In the genomic region with DNA sequence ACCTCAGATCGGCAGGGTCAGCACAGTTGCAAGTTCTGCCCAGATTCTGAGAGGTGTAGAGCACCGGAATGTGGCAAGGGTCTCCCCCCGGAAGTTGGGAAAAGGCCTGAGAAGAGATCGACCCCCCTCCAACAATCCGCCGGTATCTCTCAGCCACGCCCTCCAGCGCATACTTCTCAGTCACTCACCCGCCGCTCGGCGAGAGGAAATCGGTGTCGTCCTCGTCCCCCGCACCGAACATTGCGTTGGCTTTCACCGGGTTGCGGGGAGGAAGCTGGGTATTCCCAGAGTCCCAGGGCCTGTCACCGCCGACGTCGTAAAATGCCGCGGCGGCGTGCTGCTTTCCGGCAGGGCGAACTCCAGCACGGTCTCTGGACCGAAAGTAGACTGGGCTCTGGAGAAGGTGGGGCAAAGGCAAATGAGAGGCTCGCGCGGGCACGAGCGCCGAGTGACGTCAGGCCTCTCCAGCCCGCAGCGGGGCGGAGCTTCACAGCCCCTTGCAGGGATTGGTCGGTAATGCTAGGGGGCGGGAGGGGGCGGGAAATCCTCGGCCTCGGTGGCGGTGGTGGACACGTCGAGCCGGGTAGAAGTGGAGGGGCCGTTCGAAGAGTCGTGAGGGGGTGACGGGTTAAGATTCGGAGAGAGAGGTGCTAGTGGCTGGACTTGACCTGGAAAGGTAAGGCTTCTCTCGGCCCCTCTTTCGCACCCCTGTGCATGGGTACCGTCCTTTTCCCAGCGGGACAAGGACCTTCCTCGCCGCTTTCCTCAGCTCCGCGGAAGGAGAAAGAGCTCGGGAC, we compare ENCODE assay signal across 1 cellular context.
TF ChIP-seq lines count a peak whose summit lies in the region.

A gene with protein sequence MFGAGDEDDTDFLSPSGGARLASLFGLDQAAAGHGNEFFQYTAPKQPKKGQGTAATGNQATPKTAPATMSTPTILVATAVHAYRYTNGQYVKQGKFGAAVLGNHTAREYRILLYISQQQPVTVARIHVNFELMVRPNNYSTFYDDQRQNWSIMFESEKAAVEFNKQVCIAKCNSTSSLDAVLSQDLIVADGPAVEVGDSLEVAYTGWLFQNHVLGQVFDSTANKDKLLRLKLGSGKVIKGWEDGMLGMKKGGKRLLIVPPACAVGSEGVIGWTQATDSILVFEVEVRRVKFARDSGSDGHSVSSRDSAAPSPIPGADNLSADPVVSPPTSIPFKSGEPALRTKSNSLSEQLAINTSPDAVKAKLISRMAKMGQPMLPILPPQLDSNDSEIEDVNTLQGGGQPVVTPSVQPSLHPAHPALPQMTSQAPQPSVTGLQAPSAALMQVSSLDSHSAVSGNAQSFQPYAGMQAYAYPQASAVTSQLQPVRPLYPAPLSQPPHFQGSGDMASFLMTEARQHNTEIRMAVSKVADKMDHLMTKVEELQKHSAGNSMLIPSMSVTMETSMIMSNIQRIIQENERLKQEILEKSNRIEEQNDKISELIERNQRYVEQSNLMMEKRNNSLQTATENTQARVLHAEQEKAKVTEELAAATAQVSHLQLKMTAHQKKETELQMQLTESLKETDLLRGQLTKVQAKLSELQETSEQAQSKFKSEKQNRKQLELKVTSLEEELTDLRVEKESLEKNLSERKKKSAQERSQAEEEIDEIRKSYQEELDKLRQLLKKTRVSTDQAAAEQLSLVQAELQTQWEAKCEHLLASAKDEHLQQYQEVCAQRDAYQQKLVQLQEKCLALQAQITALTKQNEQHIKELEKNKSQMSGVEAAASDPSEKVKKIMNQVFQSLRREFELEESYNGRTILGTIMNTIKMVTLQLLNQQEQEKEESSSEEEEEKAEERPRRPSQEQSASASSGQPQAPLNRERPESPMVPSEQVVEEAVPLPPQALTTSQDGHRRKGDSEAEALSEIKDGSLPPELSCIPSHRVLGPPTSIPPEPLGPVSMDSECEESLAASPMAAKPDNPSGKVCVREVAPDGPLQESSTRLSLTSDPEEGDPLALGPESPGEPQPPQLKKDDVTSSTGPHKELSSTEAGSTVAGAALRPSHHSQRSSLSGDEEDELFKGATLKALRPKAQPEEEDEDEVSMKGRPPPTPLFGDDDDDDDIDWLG (minus strand): TSS at position 275 of the 797 bp plus-strand sequence. CDS start 34 bp downstream, at position 241.
A gene (plus strand): TSS at position 542 of the 797 bp plus-strand sequence. CDS start 34,605 bp downstream, outside the sequence.

TF ChIP-seq in SK-N-SH, 30 proteins besides CTCF, POLR2A, EP300 and RAD21 (continued from another document):
- TF ChIP-seq, protein P1, sequence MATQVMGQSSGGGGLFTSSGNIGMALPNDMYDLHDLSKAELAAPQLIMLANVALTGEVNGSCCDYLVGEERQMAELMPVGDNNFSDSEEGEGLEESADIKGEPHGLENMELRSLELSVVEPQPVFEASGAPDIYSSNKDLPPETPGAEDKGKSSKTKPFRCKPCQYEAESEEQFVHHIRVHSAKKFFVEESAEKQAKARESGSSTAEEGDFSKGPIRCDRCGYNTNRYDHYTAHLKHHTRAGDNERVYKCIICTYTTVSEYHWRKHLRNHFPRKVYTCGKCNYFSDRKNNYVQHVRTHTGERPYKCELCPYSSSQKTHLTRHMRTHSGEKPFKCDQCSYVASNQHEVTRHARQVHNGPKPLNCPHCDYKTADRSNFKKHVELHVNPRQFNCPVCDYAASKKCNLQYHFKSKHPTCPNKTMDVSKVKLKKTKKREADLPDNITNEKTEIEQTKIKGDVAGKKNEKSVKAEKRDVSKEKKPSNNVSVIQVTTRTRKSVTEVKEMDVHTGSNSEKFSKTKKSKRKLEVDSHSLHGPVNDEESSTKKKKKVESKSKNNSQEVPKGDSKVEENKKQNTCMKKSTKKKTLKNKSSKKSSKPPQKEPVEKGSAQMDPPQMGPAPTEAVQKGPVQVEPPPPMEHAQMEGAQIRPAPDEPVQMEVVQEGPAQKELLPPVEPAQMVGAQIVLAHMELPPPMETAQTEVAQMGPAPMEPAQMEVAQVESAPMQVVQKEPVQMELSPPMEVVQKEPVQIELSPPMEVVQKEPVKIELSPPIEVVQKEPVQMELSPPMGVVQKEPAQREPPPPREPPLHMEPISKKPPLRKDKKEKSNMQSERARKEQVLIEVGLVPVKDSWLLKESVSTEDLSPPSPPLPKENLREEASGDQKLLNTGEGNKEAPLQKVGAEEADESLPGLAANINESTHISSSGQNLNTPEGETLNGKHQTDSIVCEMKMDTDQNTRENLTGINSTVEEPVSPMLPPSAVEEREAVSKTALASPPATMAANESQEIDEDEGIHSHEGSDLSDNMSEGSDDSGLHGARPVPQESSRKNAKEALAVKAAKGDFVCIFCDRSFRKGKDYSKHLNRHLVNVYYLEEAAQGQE (IDR thresholded peaks at IDR 0.05; ENCODE audit: low read depth, low read length), result 0 out of 2 replicates have a peak, but pooled peaks have one; percentile 28
- TF ChIP-seq GATA2 (CRISPR knock-in tag; IDR thresholded peaks at IDR 0.05), result no peak
- TF ChIP-seq, protein P2, sequence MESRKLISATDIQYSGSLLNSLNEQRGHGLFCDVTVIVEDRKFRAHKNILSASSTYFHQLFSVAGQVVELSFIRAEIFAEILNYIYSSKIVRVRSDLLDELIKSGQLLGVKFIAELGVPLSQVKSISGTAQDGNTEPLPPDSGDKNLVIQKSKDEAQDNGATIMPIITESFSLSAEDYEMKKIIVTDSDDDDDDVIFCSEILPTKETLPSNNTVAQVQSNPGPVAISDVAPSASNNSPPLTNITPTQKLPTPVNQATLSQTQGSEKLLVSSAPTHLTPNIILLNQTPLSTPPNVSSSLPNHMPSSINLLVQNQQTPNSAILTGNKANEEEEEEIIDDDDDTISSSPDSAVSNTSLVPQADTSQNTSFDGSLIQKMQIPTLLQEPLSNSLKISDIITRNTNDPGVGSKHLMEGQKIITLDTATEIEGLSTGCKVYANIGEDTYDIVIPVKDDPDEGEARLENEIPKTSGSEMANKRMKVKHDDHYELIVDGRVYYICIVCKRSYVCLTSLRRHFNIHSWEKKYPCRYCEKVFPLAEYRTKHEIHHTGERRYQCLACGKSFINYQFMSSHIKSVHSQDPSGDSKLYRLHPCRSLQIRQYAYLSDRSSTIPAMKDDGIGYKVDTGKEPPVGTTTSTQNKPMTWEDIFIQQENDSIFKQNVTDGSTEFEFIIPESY (IDR thresholded peaks at IDR 0.05; ENCODE audit: borderline replicate concordance, low read depth), result no peak
- peak; percentile 92 for TF ChIP-seq MXI1 (IDR thresholded peaks at IDR 0.05; ENCODE audit: low read depth, low read length)
- TF ChIP-seq, protein P3, sequence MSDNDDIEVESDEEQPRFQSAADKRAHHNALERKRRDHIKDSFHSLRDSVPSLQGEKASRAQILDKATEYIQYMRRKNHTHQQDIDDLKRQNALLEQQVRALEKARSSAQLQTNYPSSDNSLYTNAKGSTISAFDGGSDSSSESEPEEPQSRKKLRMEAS (IDR thresholded peaks at IDR 0.05; ENCODE audit: low read depth), result peak; percentile 39
- peak; percentile 79 for TF ChIP-seq RFX5 (IDR thresholded peaks at IDR 0.05; ENCODE audit: low read length)
- TF ChIP-seq RXRA (IDR thresholded peaks at IDR 0.05; ENCODE audit: borderline replicate concordance, low read depth), result no peak
- peak; percentile 95; the same call in 1 of the 2 replicates for TF ChIP-seq SIN3A (IDR thresholded peaks at IDR 0.05; ENCODE audit: borderline replicate concordance, low read depth, low read length)
- no peak for TF ChIP-seq SMC3 (IDR thresholded peaks at IDR 0.05; ENCODE audit: low read depth, low read length)
- no peak for TF ChIP-seq FOXM1 (IDR thresholded peaks at IDR 0.05; ENCODE audit: low read depth)
- TF ChIP-seq YY1 (IDR thresholded peaks at IDR 0.05; ENCODE audit: low read depth), result no peak
- TF ChIP-seq TCF12 (IDR thresholded peaks at IDR 0.05), result no peak
- peak; percentile 60; the same call in 1 of the 2 replicates for TF ChIP-seq POLR2AphosphoS5 (IDR thresholded peaks at IDR 0.05; ENCODE audit: low read depth, low read length)
- no peak for TF ChIP-seq FOSL2 (IDR thresholded peaks at IDR 0.05; ENCODE audit: borderline replicate concordance, low read depth)
- TF ChIP-seq FOXJ3 (CRISPR knock-in tag; IDR thresholded peaks at IDR 0.05), result no peak
- TF ChIP-seq JUND (IDR thresholded peaks at IDR 0.05), result no peak
- TF ChIP-seq GABPA (IDR thresholded peaks at IDR 0.05; ENCODE audit: low read depth), result peak; percentile 65; the same call in 1 of the 2 replicates
